In the genomic region with DNA sequence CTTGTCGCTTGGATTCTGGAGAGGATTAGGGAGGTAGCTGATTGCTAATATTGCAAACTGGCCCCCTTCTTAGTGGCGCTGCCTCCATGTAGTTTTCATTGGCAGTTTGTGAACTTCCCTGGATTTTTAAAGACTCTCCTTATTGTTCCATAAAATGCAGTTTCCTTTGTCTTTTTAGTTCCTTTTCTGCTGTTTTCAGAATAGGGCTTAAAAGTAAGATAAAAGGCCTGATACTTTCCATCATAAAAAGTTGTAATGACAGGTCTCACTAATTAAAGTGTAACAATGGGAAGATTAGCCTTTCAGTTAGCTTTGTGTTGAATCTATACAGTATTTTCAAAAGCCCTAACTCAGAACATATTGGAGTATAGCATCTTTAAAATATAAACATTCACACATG, we compare ENCODE assay signal across 1 cellular context.
TF ChIP-seq lines count a peak whose summit lies in the region.

No MANE protein-coding gene starts in this region.

TF ChIP-seq in H1, 55 proteins besides CTCF, POLR2A, EP300 and RAD21 (continued from another document):
- TF ChIP-seq, protein P1, sequence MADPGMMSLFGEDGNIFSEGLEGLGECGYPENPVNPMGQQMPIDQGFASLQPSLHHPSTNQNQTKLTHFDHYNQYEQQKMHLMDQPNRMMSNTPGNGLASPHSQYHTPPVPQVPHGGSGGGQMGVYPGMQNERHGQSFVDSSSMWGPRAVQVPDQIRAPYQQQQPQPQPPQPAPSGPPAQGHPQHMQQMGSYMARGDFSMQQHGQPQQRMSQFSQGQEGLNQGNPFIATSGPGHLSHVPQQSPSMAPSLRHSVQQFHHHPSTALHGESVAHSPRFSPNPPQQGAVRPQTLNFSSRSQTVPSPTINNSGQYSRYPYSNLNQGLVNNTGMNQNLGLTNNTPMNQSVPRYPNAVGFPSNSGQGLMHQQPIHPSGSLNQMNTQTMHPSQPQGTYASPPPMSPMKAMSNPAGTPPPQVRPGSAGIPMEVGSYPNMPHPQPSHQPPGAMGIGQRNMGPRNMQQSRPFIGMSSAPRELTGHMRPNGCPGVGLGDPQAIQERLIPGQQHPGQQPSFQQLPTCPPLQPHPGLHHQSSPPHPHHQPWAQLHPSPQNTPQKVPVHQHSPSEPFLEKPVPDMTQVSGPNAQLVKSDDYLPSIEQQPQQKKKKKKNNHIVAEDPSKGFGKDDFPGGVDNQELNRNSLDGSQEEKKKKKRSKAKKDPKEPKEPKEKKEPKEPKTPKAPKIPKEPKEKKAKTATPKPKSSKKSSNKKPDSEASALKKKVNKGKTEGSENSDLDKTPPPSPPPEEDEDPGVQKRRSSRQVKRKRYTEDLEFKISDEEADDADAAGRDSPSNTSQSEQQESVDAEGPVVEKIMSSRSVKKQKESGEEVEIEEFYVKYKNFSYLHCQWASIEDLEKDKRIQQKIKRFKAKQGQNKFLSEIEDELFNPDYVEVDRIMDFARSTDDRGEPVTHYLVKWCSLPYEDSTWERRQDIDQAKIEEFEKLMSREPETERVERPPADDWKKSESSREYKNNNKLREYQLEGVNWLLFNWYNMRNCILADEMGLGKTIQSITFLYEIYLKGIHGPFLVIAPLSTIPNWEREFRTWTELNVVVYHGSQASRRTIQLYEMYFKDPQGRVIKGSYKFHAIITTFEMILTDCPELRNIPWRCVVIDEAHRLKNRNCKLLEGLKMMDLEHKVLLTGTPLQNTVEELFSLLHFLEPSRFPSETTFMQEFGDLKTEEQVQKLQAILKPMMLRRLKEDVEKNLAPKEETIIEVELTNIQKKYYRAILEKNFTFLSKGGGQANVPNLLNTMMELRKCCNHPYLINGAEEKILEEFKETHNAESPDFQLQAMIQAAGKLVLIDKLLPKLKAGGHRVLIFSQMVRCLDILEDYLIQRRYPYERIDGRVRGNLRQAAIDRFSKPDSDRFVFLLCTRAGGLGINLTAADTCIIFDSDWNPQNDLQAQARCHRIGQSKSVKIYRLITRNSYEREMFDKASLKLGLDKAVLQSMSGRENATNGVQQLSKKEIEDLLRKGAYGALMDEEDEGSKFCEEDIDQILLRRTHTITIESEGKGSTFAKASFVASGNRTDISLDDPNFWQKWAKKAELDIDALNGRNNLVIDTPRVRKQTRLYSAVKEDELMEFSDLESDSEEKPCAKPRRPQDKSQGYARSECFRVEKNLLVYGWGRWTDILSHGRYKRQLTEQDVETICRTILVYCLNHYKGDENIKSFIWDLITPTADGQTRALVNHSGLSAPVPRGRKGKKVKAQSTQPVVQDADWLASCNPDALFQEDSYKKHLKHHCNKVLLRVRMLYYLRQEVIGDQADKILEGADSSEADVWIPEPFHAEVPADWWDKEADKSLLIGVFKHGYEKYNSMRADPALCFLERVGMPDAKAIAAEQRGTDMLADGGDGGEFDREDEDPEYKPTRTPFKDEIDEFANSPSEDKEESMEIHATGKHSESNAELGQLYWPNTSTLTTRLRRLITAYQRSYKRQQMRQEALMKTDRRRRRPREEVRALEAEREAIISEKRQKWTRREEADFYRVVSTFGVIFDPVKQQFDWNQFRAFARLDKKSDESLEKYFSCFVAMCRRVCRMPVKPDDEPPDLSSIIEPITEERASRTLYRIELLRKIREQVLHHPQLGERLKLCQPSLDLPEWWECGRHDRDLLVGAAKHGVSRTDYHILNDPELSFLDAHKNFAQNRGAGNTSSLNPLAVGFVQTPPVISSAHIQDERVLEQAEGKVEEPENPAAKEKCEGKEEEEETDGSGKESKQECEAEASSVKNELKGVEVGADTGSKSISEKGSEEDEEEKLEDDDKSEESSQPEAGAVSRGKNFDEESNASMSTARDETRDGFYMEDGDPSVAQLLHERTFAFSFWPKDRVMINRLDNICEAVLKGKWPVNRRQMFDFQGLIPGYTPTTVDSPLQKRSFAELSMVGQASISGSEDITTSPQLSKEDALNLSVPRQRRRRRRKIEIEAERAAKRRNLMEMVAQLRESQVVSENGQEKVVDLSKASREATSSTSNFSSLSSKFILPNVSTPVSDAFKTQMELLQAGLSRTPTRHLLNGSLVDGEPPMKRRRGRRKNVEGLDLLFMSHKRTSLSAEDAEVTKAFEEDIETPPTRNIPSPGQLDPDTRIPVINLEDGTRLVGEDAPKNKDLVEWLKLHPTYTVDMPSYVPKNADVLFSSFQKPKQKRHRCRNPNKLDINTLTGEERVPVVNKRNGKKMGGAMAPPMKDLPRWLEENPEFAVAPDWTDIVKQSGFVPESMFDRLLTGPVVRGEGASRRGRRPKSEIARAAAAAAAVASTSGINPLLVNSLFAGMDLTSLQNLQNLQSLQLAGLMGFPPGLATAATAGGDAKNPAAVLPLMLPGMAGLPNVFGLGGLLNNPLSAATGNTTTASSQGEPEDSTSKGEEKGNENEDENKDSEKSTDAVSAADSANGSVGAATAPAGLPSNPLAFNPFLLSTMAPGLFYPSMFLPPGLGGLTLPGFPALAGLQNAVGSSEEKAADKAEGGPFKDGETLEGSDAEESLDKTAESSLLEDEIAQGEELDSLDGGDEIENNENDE (IDR thresholded peaks at IDR 0.05; ENCODE audit: insufficient replicate concordance, low read length): no peak
- no peak for TF ChIP-seq BACH1 (IDR thresholded peaks at IDR 0.05; ENCODE audit: low read length)
- no peak for TF ChIP-seq FOSL1 (IDR thresholded peaks at IDR 0.05; ENCODE audit: insufficient read depth, low read depth, low read length)
- TF ChIP-seq TAF1 (IDR thresholded peaks at IDR 0.05; ENCODE audit: low read depth, low read length): no peak
- TF ChIP-seq GABPA (IDR thresholded peaks at IDR 0.05; ENCODE audit: borderline replicate concordance, insufficient read depth, low read length): no peak
- no peak for TF ChIP-seq JUN (IDR thresholded peaks at IDR 0.05; ENCODE audit: low read depth, low read length)
